In genomic region chr22:20787223-20787622, GRCh38 we compare ENCODE assay signal across 13 cellular contexts. TPM values are rescaled to one million over a fixed set of nuclear protein-coding genes. Genes with fewer than 3 reads are reported as not detected.
A peak's percentile ranks its signal among the peaks of the same experiment; 100 is the strongest.
DNase-seq lines count a peak whose midpoint lies in the region; ATAC-seq and TF ChIP-seq lines count a peak whose summit lies in the region.
"Had no signal": no experiment of that assay in that cellular context is flagged by ENCODE, and none has a peak within 500 bp of the region (broad histone marks: within the 10 kb centered on the region; RNA-seq: fewer than 3 reads in every experiment).

No MANE protein-coding gene starts in this region.

- no CpG with 5 or more reads among the region's 4 CpGs for WGBS in right lobe of liver (ENCODE audit: insufficient coverage, low coverage, low lambda C conversion rate, missing lambda C conversion rate)

- ATAC-seq in right lobe of liver = no peak
- ATAC-seq in HG02610 (IDR thresholded peaks at IDR 0.05; ENCODE audit: unreplicated experiment) = no peak
- ATAC-seq: A549, GM23338 had no signal

- no peaks in the 10 kb centered on the region for H3K9me3 ChIP-seq in right atrium auricular region
- H3K9me3 ChIP-seq in right lobe of liver = no peaks in the 10 kb centered on the region
- H3K9me3 ChIP-seq: A549 had no signal

- H3K27ac ChIP-seq in right atrium auricular region (peak overlapping the region; percentile 38 to 58), VCaP (peak overlapping the region; percentile 7; the same call in 1 of the 2 replicates), right lobe of liver (peak overlapping the region; percentile 35 to 93 (median 39))
- H3K27ac ChIP-seq: A549 had no signal

- H3K4me3 ChIP-seq in right atrium auricular region = no peak overlapping the region
- H3K4me3 ChIP-seq in right lobe of liver = no peak overlapping the region
- H3K4me3 ChIP-seq: A549, GM23338 had no signal

- DNase-seq in right atrium auricular region (ENCODE audit: low spot score) (no peak), cardiac septum (ENCODE audit: low spot score) (no peak), right lobe of liver (no peak), DMS153 treated with DMSO at 0.1 percent for 48 hours (lab: John Stamatoyannopoulos, UW; ENCODE audit: unreplicated experiment) (no peak), CD14-positive monocyte (ENCODE audit: low spot score) (no peak)
- DNase-seq: CD4-positive, alpha-beta T cell; GDM1; H7 had no signal

- H3K4me3 Mint-ChIP-seq in CD14-positive monocyte = no peak overlapping the region
- H3K4me3 Mint-ChIP-seq: CD4-positive, alpha-beta T cell; GM23338 had no signal

- TF ChIP-seq POLR2A in right lobe of liver (IDR thresholded peaks at IDR 0.05) = no peak

- H3K4me1 Mint-ChIP-seq in CD14-positive monocyte = peaks cover 5% of the 10 kb centered on the region

- intact Hi-C loops in cardiac septum (cut with DNase I) = no loop called here
- intact Hi-C loops in right lobe of liver (cut with DNase I) = no loop called here
- intact Hi-C loops in CD14-positive monocyte (cut with micrococcal nuclease) = no loop called here

- TF ChIP-seq CTCF in right atrium auricular region (IDR thresholded peaks at IDR 0.05) (no peak), VCaP (conservative IDR thresholded peaks at IDR 0.05) (no peak), right lobe of liver (IDR thresholded peaks at IDR 0.05) (no peak), CD14-positive monocyte (IDR thresholded peaks at IDR 0.05) (no peak)

- H3K27me3 Mint-ChIP-seq in CD14-positive monocyte (ENCODE audit: low read depth in 3 of 3) = peaks cover 0 to 2% (median 0%) of the 10 kb centered on the region in 3 donors
- H3K27me3 Mint-ChIP-seq: CD4-positive, alpha-beta T cell had no signal

- peaks cover 0 to 34% of the 10 kb centered on the region in 2 donors for H3K4me1 ChIP-seq in right atrium auricular region
- peaks cover 0 to 94% (median 37%) of the 10 kb centered on the region in 4 donors for H3K4me1 ChIP-seq in right lobe of liver

- H3K36me3 Mint-ChIP-seq in CD14-positive monocyte = peaks cover 71 to 87% of the 10 kb centered on the region in 2 donors

- no peaks in the 10 kb centered on the region for H3K27me3 ChIP-seq in right atrium auricular region
- no peaks in the 10 kb centered on the region for H3K27me3 ChIP-seq in right lobe of liver

- H3K9me3 Mint-ChIP-seq in CD14-positive monocyte = no peaks in the 10 kb centered on the region
- H3K9me3 Mint-ChIP-seq: CD4-positive, alpha-beta T cell; GM23338 had no signal

- H3K36me3 ChIP-seq in right atrium auricular region (peaks cover 11% of the 10 kb centered on the region), right lobe of liver (peaks cover 0 to 60% (median 11%) of the 10 kb centered on the region in 4 donors)

- H3K27ac Mint-ChIP-seq in CD14-positive monocyte = peak overlapping the region in 1 of 7 donors; percentile 64
- H3K27ac Mint-ChIP-seq: CD4-positive, alpha-beta T cell; GM23338 had no signal

RNA-seq across cellular contexts. Expression of gene SERPIND1, which starts 13.3 kb away (rescaled TPM):
- 1 to 10 TPM; 1.5 to 4.1 TPM for total RNA-seq in right atrium auricular region
- total RNA-seq in cardiac septum = 0.13 TPM
- total RNA-seq in right lobe of liver = 100 to 1,000 TPM in 4 of 6 experiments, 10 to 100 TPM in 2; 49.7 to 615 (median 331) TPM
- polyA plus RNA-seq in CD14-positive monocyte = not detected
- total RNA-seq: CD4-positive, alpha-beta T cell; GM23338 had no signal
- polyA plus RNA-seq: A549, BJ, GM23338 had no signal

Comparison
In these comparisons a context has a peak if more than half of its experiments do, and no peak if none do; other contexts are left out.
1. RNA of gene SERPIND1, which starts 13.3 kb away (total RNA-seq): 49.7 to 615 TPM in right lobe of liver; 1.5 to 4.1 TPM in right atrium auricular region and 0.13 TPM in cardiac septum (single experiment); every median in the first group is over 4 times any median in the second.
2. Peak in every context shown above with its lines, with median percentiles within 50 percentile points of each other: H3K27ac ChIP-seq.